Comparison of ENCODE assay signal across 20 cellular contexts in genomic region chr3:5222283-5223005, GRCh38. TPM values are rescaled to one million over a fixed set of nuclear protein-coding genes. Genes with fewer than 3 reads are reported as not detected.
DNase-seq lines count a peak whose midpoint lies in the region; ATAC-seq, FAIRE-seq and TF ChIP-seq lines count a peak whose summit lies in the region.
"Had no signal": no experiment of that assay in that cellular context is flagged by ENCODE, and none has a peak within 500 bp of the region (broad histone marks: within the 10 kb centered on the region; RNA-seq: fewer than 3 reads in every experiment).

No MANE protein-coding gene starts in this region.

- H3K27me3 Mint-ChIP-seq in activated naive CD4-positive, alpha-beta T cell treated with anti-CD3 and anti-CD28 coated beads, Interleukin-2, amount 50 U/mL, for 24 hours = no peaks in the 10 kb centered on the region
- no peaks in the 10 kb centered on the region for H3K27me3 Mint-ChIP-seq in activated T-helper 17 cell treated with anti-CD3 and anti-CD28 coated beads, Interleukin-2, amount 50 U/mL, for 72 hours
- no peaks in the 10 kb centered on the region for H3K27me3 Mint-ChIP-seq in stimulated activated naive CD8-positive, alpha-beta T cell treated with anti-CD3 and anti-CD28 coated beads, Interleukin-15, amount 100 ng/mL, for 72 hours

- no peak overlapping the region for H3K4me3 ChIP-seq in mucosa of descending colon

- peaks cover 4% of the 10 kb centered on the region for H3K4me1 Mint-ChIP-seq in activated naive CD4-positive, alpha-beta T cell treated with anti-CD3 and anti-CD28 coated beads, Interleukin-2, amount 50 U/mL, for 24 hours
- H3K4me1 Mint-ChIP-seq in activated T-helper 17 cell treated with anti-CD3 and anti-CD28 coated beads, Interleukin-2, amount 50 U/mL, for 72 hours = peaks cover 3% of the 10 kb centered on the region
- peaks cover 27% of the 10 kb centered on the region for H3K4me1 Mint-ChIP-seq in stimulated activated naive CD8-positive, alpha-beta T cell treated with anti-CD3 and anti-CD28 coated beads, Interleukin-15, amount 100 ng/mL, for 72 hours
- H3K4me1 Mint-ChIP-seq: CD14-positive monocyte had no signal

- DNase-seq in activated naive CD4-positive, alpha-beta T cell treated with anti-CD3 and anti-CD28 coated beads, Interleukin-2, amount 50 U/mL, for 16 hours = no peak
- peak in 1 of 3 donors; percentile 38 for DNase-seq in mucosa of descending colon
- DNase-seq in stimulated activated naive CD8-positive, alpha-beta T cell treated with anti-CD3 and anti-CD28 coated beads, Interleukin-15, amount 100 ng/mL, for 72 hours = no peak
- no peak for DNase-seq in GM12892 (ENCODE audit: insufficient read length)
- DNase-seq in HK-2 (ENCODE audit: unreplicated experiment) = no peak
- DNase-seq: 8988T, DMS 273 treated with DMSO at 0.1 percent for 48 hours, DND-41, HCEC 1CT, MM.1S, NCI-H1105, NCI-H1694, NCI-H2081 treated with DMSO at 0.1 percent for 48 hours, NCI-H510A, NCI-H748 treated with DMSO at 0.1 percent for 48 hours, SHP77 had no signal

- peak overlapping the region; percentile 62 for H3K27ac Mint-ChIP-seq in activated naive CD4-positive, alpha-beta T cell treated with anti-CD3 and anti-CD28 coated beads, Interleukin-2, amount 50 U/mL, for 24 hours
- peak overlapping the region; percentile 8 for H3K27ac Mint-ChIP-seq in activated T-helper 17 cell treated with anti-CD3 and anti-CD28 coated beads, Interleukin-2, amount 50 U/mL, for 72 hours
- no peak overlapping the region for H3K27ac Mint-ChIP-seq in stimulated activated naive CD8-positive, alpha-beta T cell treated with anti-CD3 and anti-CD28 coated beads, Interleukin-15, amount 100 ng/mL, for 72 hours

- peaks cover 2% of the 10 kb centered on the region for H3K36me3 Mint-ChIP-seq in activated naive CD4-positive, alpha-beta T cell treated with anti-CD3 and anti-CD28 coated beads, Interleukin-2, amount 50 U/mL, for 24 hours
- H3K36me3 Mint-ChIP-seq in activated T-helper 17 cell treated with anti-CD3 and anti-CD28 coated beads, Interleukin-2, amount 50 U/mL, for 72 hours (ENCODE audit: low read depth) = peaks cover 42% of the 10 kb centered on the region

- FAIRE-seq in GM12892 (lab: Jason Lieb, UNC) = no peak

- H3K36me3 ChIP-seq in mucosa of descending colon (ENCODE audit: low read depth) = no peaks in the 10 kb centered on the region

- intact Hi-C loops in mucosa of descending colon (cut with DNase I, micrococcal nuclease) = no loop called here

- TF ChIP-seq CTCF in mucosa of descending colon (IDR thresholded peaks at IDR 0.05) = no peak

- TF ChIP-seq POLR2A in GM12892 (IDR thresholded peaks at IDR 0.05; ENCODE audit: low read depth, low read length) = no peak

- no peaks in the 10 kb centered on the region for H3K9me3 ChIP-seq in mucosa of descending colon

- no peaks in the 10 kb centered on the region for H3K9me3 Mint-ChIP-seq in activated naive CD4-positive, alpha-beta T cell treated with anti-CD3 and anti-CD28 coated beads, Interleukin-2, amount 50 U/mL, for 24 hours
- H3K9me3 Mint-ChIP-seq in activated T-helper 17 cell treated with anti-CD3 and anti-CD28 coated beads, Interleukin-2, amount 50 U/mL, for 72 hours = no peaks in the 10 kb centered on the region
- H3K9me3 Mint-ChIP-seq in stimulated activated naive CD8-positive, alpha-beta T cell treated with anti-CD3 and anti-CD28 coated beads, Interleukin-15, amount 100 ng/mL, for 72 hours = no peaks in the 10 kb centered on the region

- no peaks in the 10 kb centered on the region for H3K4me1 ChIP-seq in mucosa of descending colon (ENCODE audit: low read depth)

- H3K4me3 Mint-ChIP-seq in activated naive CD4-positive, alpha-beta T cell treated with anti-CD3 and anti-CD28 coated beads, Interleukin-2, amount 50 U/mL, for 24 hours = no peak overlapping the region
- no peak overlapping the region for H3K4me3 Mint-ChIP-seq in activated T-helper 17 cell treated with anti-CD3 and anti-CD28 coated beads, Interleukin-2, amount 50 U/mL, for 72 hours
- H3K4me3 Mint-ChIP-seq in stimulated activated naive CD8-positive, alpha-beta T cell treated with anti-CD3 and anti-CD28 coated beads, Interleukin-15, amount 100 ng/mL, for 72 hours = no peak overlapping the region
- H3K4me3 Mint-ChIP-seq: CD14-positive monocyte had no signal

- ATAC-seq in activated T-helper 17 cell treated with anti-CD3 and anti-CD28 coated beads, Interleukin-2, amount 50 U/mL, for 72 hours (replicated peaks) = no peak
- ATAC-seq in mucosa of descending colon = peak; percentile 62
- ATAC-seq in stimulated activated naive CD8-positive, alpha-beta T cell treated with anti-CD3 and anti-CD28 coated beads, Interleukin-15, amount 100 ng/mL, for 72 hours = peak; percentile 6
- no peak for ATAC-seq in HG02571 (IDR thresholded peaks at IDR 0.05; ENCODE audit: unreplicated experiment)

RNA-seq across cellular contexts. Expression of gene EDEM1, which starts 34.9 kb away (rescaled TPM):
- 100 to 1,000 TPM; 145 to 194 TPM for total RNA-seq in activated T-helper 17 cell treated with anti-CD3 and anti-CD28 coated beads, Interleukin-2, amount 50 U/mL, for 72 hours
- total RNA-seq in mucosa of descending colon = 10 to 100 TPM; 30.3 to 52.6 (median 45.4) TPM
- 79.9 TPM for polyA plus RNA-seq in GM12892 (2012; ENCODE audit: missing spikeins)

Comparison
In these comparisons a context has a peak if more than half of its experiments do, and no peak if none do; other contexts are left out.
1. H3K27ac Mint-ChIP-seq: peak in activated naive CD4-positive, alpha-beta T cell treated with anti-CD3 and anti-CD28 coated beads, Interleukin-2, amount 50 U/mL, for 24 hours (single experiment) and activated T-helper 17 cell treated with anti-CD3 and anti-CD28 coated beads, Interleukin-2, amount 50 U/mL, for 72 hours (single experiment); none in stimulated activated naive CD8-positive, alpha-beta T cell treated with anti-CD3 and anti-CD28 coated beads, Interleukin-15, amount 100 ng/mL, for 72 hours (0 of 2).
2. ATAC-seq: peak in mucosa of descending colon (single experiment) and stimulated activated naive CD8-positive, alpha-beta T cell treated with anti-CD3 and anti-CD28 coated beads, Interleukin-15, amount 100 ng/mL, for 72 hours (single experiment); none in activated T-helper 17 cell treated with anti-CD3 and anti-CD28 coated beads, Interleukin-2, amount 50 U/mL, for 72 hours (single experiment) and HG02571 (single experiment).